21 cellular contexts compared by ENCODE assay signal in genomic region chrX:56761167-56761566, GRCh38. TPM values are rescaled to one million over a fixed set of nuclear protein-coding genes. Genes with fewer than 3 reads are reported as not detected.
DNase-seq lines count a peak whose midpoint lies in the region; ATAC-seq and TF ChIP-seq lines count a peak whose summit lies in the region.
"Had no signal": no experiment of that assay in that cellular context is flagged by ENCODE, and none has a peak within 500 bp of the region (broad histone marks: within the 10 kb centered on the region; RNA-seq: fewer than 3 reads in every experiment).

No MANE protein-coding gene starts in this region.

- CTCF ChIA-PET in IMR-90 (lab: Yijun Ruan, JAX) = no interaction called here

- no peaks in the 10 kb centered on the region for H3K27me3 Mint-ChIP-seq in activated naive CD4-positive, alpha-beta T cell treated with anti-CD3 and anti-CD28 coated beads, Interleukin-2, amount 50 U/mL, for 24 hours
- H3K27me3 Mint-ChIP-seq in effector memory CD8-positive, alpha-beta T cell = no peaks in the 10 kb centered on the region
- H3K27me3 Mint-ChIP-seq in type B pancreatic cell = no peaks in the 10 kb centered on the region

- H3K4ac ChIP-seq in IMR-90 (ENCODE audit: low read depth, low read length) = no peak overlapping the region

- TF ChIP-seq POLR2A in IMR-90 (IDR thresholded peaks at IDR 0.05; ENCODE audit: low read depth, low read length) = no peak

- H3K27ac ChIP-seq in IMR-90 (ENCODE audit: insufficient read depth, low read length) = no peak overlapping the region
- no peak overlapping the region for H3K27ac ChIP-seq in left ventricle myocardium inferior (replicated peaks)
- H3K27ac ChIP-seq: lower lobe of right lung, ovary had no signal

- H3K4me2 ChIP-seq in IMR-90 (ENCODE audit: low read depth, low read length) = no peak overlapping the region

- in situ Hi-C loops in IMR-90 (cut with MboI; ENCODE audit: low sequenced_read_pairs) = no loop called here

- H4K5ac ChIP-seq in IMR-90 (ENCODE audit: low read depth, low read length) = no peak overlapping the region

- no peaks in the 10 kb centered on the region for H3K9me3 Mint-ChIP-seq in activated naive CD4-positive, alpha-beta T cell treated with anti-CD3 and anti-CD28 coated beads, Interleukin-2, amount 50 U/mL, for 24 hours
- no peaks in the 10 kb centered on the region for H3K9me3 Mint-ChIP-seq in effector memory CD8-positive, alpha-beta T cell
- no peaks in the 10 kb centered on the region for H3K9me3 Mint-ChIP-seq in type B pancreatic cell

- peak overlapping the region; percentile 12 for H2AK9ac ChIP-seq in IMR-90 (replicated peaks; ENCODE audit: low read depth, low read length, poor library complexity)

- no peak overlapping the region for H3K18ac ChIP-seq in IMR-90 (ENCODE audit: low read depth, low read length)

- H3K23ac ChIP-seq in IMR-90 (ENCODE audit: low read depth, low read length) = no peak overlapping the region

- no peak overlapping the region for H2BK20ac ChIP-seq in IMR-90 (ENCODE audit: low read depth, low read length)

- no TSS peak for BruUV-seq in IMR-90 (replicated peaks; lab: Mats Ljungman, UMichigan)

- H2BK5ac ChIP-seq in IMR-90 (ENCODE audit: low read depth, low read length, poor library complexity, severe bottlenecking) = no peak overlapping the region

- H3K9me1 ChIP-seq in IMR-90 (ENCODE audit: insufficient read depth, low read length) = 0 out of 2 replicates have a peak, but pooled peaks cover 1% of the 10 kb centered on the region

- H3K4me3 ChIP-seq in IMR-90 (ENCODE audit: insufficient read depth, low read depth, low read length) = no peak overlapping the region
- no peak overlapping the region for H3K4me3 ChIP-seq in left ventricle myocardium inferior
- H3K4me3 ChIP-seq: HAP-1, lower lobe of right lung, ovary had no signal

- peaks cover 5% of the 10 kb centered on the region for H4K20me1 ChIP-seq in IMR-90 (ENCODE audit: insufficient read depth, low read length)

- H4K91ac ChIP-seq in IMR-90 (ENCODE audit: insufficient read depth, low read depth, low read length) = no peak overlapping the region

- H3K56ac ChIP-seq in IMR-90 (ENCODE audit: extremely low read depth, insufficient read depth, low read length) = no peak overlapping the region

- H3K27me3 ChIP-seq in IMR-90 (ENCODE audit: control insufficient read depth, insufficient read depth, low read length) (no peaks in the 10 kb centered on the region; the same call in 1 of the 2 replicates), left ventricle myocardium inferior (ENCODE audit: low read depth) (no peaks in the 10 kb centered on the region)
- H3K27me3 ChIP-seq: ovary had no signal

- no peak overlapping the region for H3K14ac ChIP-seq in IMR-90 (replicated peaks; ENCODE audit: low read depth, low read length)

- WGBS in IMR-90 (ENCODE audit: extremely low coverage in 2 of 2, insufficient read length in 1 of 2), 2 experiments = no CpG with 5 or more reads among the region's 5 CpGs

- H3K9ac ChIP-seq in IMR-90 (ENCODE audit: low read depth, low read length) = no peak overlapping the region

- H3K36me3 Mint-ChIP-seq in activated naive CD4-positive, alpha-beta T cell treated with anti-CD3 and anti-CD28 coated beads, Interleukin-2, amount 50 U/mL, for 24 hours = no peaks in the 10 kb centered on the region
- H3K36me3 Mint-ChIP-seq in effector memory CD8-positive, alpha-beta T cell (ENCODE audit: insufficient read depth) = peaks cover 11% of the 10 kb centered on the region
- H3K36me3 Mint-ChIP-seq in type B pancreatic cell = peaks cover 10% of the 10 kb centered on the region

- no peaks in the 10 kb centered on the region for H3K9me3 ChIP-seq in IMR-90 (ENCODE audit: control insufficient read depth, insufficient read depth, low read length)
- H3K9me3 ChIP-seq in left ventricle myocardium inferior (replicated peaks) = no peaks in the 10 kb centered on the region
- H3K9me3 ChIP-seq: HAP-1, lower lobe of right lung, ovary had no signal

- H2BK120ac ChIP-seq in IMR-90 (ENCODE audit: low read depth, low read length) = no peak overlapping the region

- H2AFZ ChIP-seq in IMR-90 (replicated peaks; ENCODE audit: low read length, poor library complexity) = no peak overlapping the region

- intact Hi-C loops in IMR-90 (cut with micrococcal nuclease) = no loop called here
- intact Hi-C loops in left ventricle myocardium inferior (cut with micrococcal nuclease) = no loop called here

- no peak overlapping the region for H2AK5ac ChIP-seq in IMR-90 (ENCODE audit: low read depth, low read length)

- no peaks in the 10 kb centered on the region for H3K36me3 ChIP-seq in IMR-90 (ENCODE audit: control insufficient read depth, insufficient read depth, low read length)
- no peaks in the 10 kb centered on the region for H3K36me3 ChIP-seq in left ventricle myocardium inferior
- H3K36me3 ChIP-seq: lower lobe of right lung, ovary had no signal

- no peak for TF ChIP-seq RAD21 in IMR-90 (IDR thresholded peaks at IDR 0.05; ENCODE audit: low read length)

- peak overlapping the region; percentile 99 for H3K27ac Mint-ChIP-seq in activated naive CD4-positive, alpha-beta T cell treated with anti-CD3 and anti-CD28 coated beads, Interleukin-2, amount 50 U/mL, for 24 hours
- H3K27ac Mint-ChIP-seq in effector memory CD8-positive, alpha-beta T cell = peak overlapping the region; percentile 95 to 96
- H3K27ac Mint-ChIP-seq in type B pancreatic cell = no peak overlapping the region

- POLR2A ChIA-PET in IMR-90 (lab: Charles Lee; ENCODE audit: unreplicated experiment) = no interaction called here

- TF ChIP-seq CTCF in IMR-90 (conservative IDR thresholded peaks at IDR 0.05; ENCODE audit: low read depth, low read length) (no peak), type B pancreatic cell (conservative IDR thresholded peaks at IDR 0.05) (no peak), left ventricle myocardium inferior (IDR thresholded peaks at IDR 0.05; ENCODE audit: borderline replicate concordance) (no peak)

- dilution Hi-C loops in IMR-90 (cut with HindIII; ENCODE audit: low sequenced_read_pairs, unreplicated experiment) = no loop called here

- H3K4me1 Mint-ChIP-seq in activated naive CD4-positive, alpha-beta T cell treated with anti-CD3 and anti-CD28 coated beads, Interleukin-2, amount 50 U/mL, for 24 hours = peaks cover 55% of the 10 kb centered on the region
- H3K4me1 Mint-ChIP-seq in effector memory CD8-positive, alpha-beta T cell (ENCODE audit: low read depth in 2 of 2) = peaks cover 35 to 36% of the 10 kb centered on the region in 2 donors
- H3K4me1 Mint-ChIP-seq in type B pancreatic cell (ENCODE audit: unreplicated experiment) = no peaks in the 10 kb centered on the region

- DNase-seq in activated naive CD4-positive, alpha-beta T cell treated with Interleukin-2 at 50 U/mL for 16 hours = no peak
- DNase-seq in IMR-90 (no peak), type B pancreatic cell (ENCODE audit: extremely low spot score, unreplicated experiment) (peak; percentile 45), Ammon's horn (ENCODE audit: low spot score) (no peak), left ventricle myocardium inferior (no peak)
- DNase-seq in effector memory CD8-positive, alpha-beta T cell = no peak
- DNase-seq: amygdala, erythroblast, hypothalamus, islet precursor cell, lower lobe of right lung, MV-4-11, NCI-H187 treated with DMSO at 0.1 percent for 48 hours, NCI-H345, OCI-M1, Right ventricle myocardium superior, SW 1271 had no signal

- H4K8ac ChIP-seq in IMR-90 (ENCODE audit: low read depth in 2 of 2, low read length in 2 of 2) = no peak overlapping the region

- no peaks in the 10 kb centered on the region for H3K79me1 ChIP-seq in IMR-90 (ENCODE audit: low read depth in 1 of 2, low read length in 2 of 2)

- H2BK15ac ChIP-seq in IMR-90 (ENCODE audit: low read depth, low read length) = no peak overlapping the region

- H3K4me3 Mint-ChIP-seq in activated naive CD4-positive, alpha-beta T cell treated with anti-CD3 and anti-CD28 coated beads, Interleukin-2, amount 50 U/mL, for 24 hours = no peak overlapping the region
- no peak overlapping the region for H3K4me3 Mint-ChIP-seq in effector memory CD8-positive, alpha-beta T cell
- no peak overlapping the region for H3K4me3 Mint-ChIP-seq in type B pancreatic cell

- no peak for ATAC-seq in IMR-90 (ENCODE audit: low read depth)
- no peak for ATAC-seq in effector memory CD8-positive, alpha-beta T cell (replicated peaks)
- ATAC-seq: lower lobe of right lung, right cardiac atrium had no signal

- no peaks in the 10 kb centered on the region for H3K4me1 ChIP-seq in IMR-90 (ENCODE audit: control insufficient read depth, insufficient read depth, low read length)
- H3K4me1 ChIP-seq in left ventricle myocardium inferior = peaks cover 25% of the 10 kb centered on the region
- H3K4me1 ChIP-seq: HAP-1 had no signal

TF ChIP-seq in IMR-90, 13 proteins besides CTCF, POLR2A, EP300 and RAD21:
- TF ChIP-seq ELK1 (IDR thresholded peaks at IDR 0.05; ENCODE audit: borderline replicate concordance, low read depth, low read length) = no peak
- no peak for TF ChIP-seq FOS (IDR thresholded peaks at IDR 0.05; ENCODE audit: low read depth, low read length)
- no peak for TF ChIP-seq MXI1 (IDR thresholded peaks at IDR 0.05; ENCODE audit: borderline replicate concordance, low read depth, low read length)
- no peak for TF ChIP-seq RFX5 (IDR thresholded peaks at IDR 0.05; ENCODE audit: low read depth, low read length)

RNA-seq across cellular contexts. Expression of gene NBDY, which starts 32.1 kb away (rescaled TPM):
- total RNA-seq in IMR-90 (2012; rRNA removed) = 2.5 and 3.2 TPM in 2 replicates
- 61.5 and 64.6 TPM in 2 replicates for polyA plus RNA-seq in IMR-90 (2012; rRNA removed)
- 18.4 and 26.7 TPM in 2 replicates for polyA plus RNA-seq in IMR-90 (2012; cell fraction: cytosol; rRNA removed)
- 8.0 and 12.8 TPM in 2 replicates for polyA plus RNA-seq in IMR-90 (2012; cell fraction: nucleus; rRNA removed; ENCODE audit: low replicate concordance)
- 52.5 and 55.1 TPM in 2 replicates for total RNA-seq in type B pancreatic cell (ENCODE audit: low replicate concordance)
- total RNA-seq in left ventricle myocardium inferior = 26.5 TPM
